17 cellular contexts compared by ENCODE assay signal in the genomic region with DNA sequence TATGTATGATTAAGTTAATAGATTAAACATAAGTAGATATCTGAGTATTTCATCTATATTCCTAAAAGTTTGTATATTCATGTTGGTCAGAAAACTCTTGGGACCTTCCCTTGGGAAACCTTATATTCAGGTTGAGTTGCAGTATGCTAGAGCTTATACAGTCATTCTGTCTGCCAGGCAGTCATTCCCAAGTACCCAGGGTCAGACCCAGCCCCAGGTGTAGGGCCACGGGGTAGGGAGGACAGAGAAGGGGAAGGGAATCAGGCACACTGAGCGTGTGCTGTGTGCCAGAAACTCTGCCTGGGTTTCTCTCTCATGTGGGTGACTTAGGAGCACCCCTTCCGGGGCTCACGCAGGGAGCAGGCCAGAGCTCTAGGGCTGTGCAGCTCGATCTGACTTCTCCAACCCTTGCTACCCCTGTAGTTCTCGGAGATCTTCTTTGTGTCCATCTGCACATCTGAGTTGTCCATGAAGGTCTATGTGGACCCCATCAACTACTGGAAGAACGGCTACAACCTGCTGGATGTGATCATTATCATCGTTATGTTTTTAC. TPM values are rescaled to one million over a fixed set of nuclear protein-coding genes. Genes with fewer than 3 reads are reported as not detected.
DNase-seq lines count a peak whose midpoint lies in the region; ATAC-seq and TF ChIP-seq lines count a peak whose summit lies in the region.
"Had no signal": no experiment of that assay in that cellular context is flagged by ENCODE, and none has a peak within 500 bp of the region (broad histone marks: within the 10 kb centered on the region; RNA-seq: fewer than 3 reads in every experiment).

No MANE protein-coding gene starts in this region.

- H3K4me1 Mint-ChIP-seq in stimulated activated naive CD8-positive, alpha-beta T cell treated with anti-CD3 and anti-CD28 coated beads, Interleukin-15, amount 100 ng/mL, for 72 hours, result no peaks in the 10 kb centered on the region
- no peaks in the 10 kb centered on the region for H3K4me1 Mint-ChIP-seq in activated T-helper 1 cell treated with anti-CD3 and anti-CD28 coated beads, Interleukin-12 subunit alpha, Interleukin-12 subunit beta, Interleukin-2, Interleukin-4 antibody, amounts not matched to agents 30 ng/mL and 10 ng/mL and 1 ng/mL, durations not matched to agents 14 hours and 24 hours and 36 hours (ENCODE audit: low read depth)
- H3K4me1 Mint-ChIP-seq: CD4-positive, CD25-positive, alpha-beta regulatory T cell; GM23338 had no signal

- H3K9me3 Mint-ChIP-seq in stimulated activated naive CD8-positive, alpha-beta T cell treated with anti-CD3 and anti-CD28 coated beads, Interleukin-15, amount 100 ng/mL, for 72 hours, result no peaks in the 10 kb centered on the region
- H3K9me3 Mint-ChIP-seq in activated T-helper 1 cell treated with anti-CD3 and anti-CD28 coated beads, Interleukin-12 subunit alpha, Interleukin-12 subunit beta, Interleukin-2, Interleukin-4 antibody, amounts not matched to agents 30 ng/mL and 10 ng/mL and 1 ng/mL, durations not matched to agents 14 hours and 24 hours and 36 hours, result no peaks in the 10 kb centered on the region

- H3K79me2 ChIP-seq in osteoblast (ENCODE audit: insufficient read depth, low read length), result no peaks in the 10 kb centered on the region

- no peak for TF ChIP-seq POLR2A in thyroid gland (IDR thresholded peaks at IDR 0.05)

- H3K4me3 Mint-ChIP-seq in stimulated activated naive CD8-positive, alpha-beta T cell treated with anti-CD3 and anti-CD28 coated beads, Interleukin-15, amount 100 ng/mL, for 72 hours, result no peak overlapping the region
- H3K4me3 Mint-ChIP-seq in activated T-helper 1 cell treated with anti-CD3 and anti-CD28 coated beads, Interleukin-12 subunit alpha, Interleukin-12 subunit beta, Interleukin-2, Interleukin-4 antibody, amounts not matched to agents 30 ng/mL and 10 ng/mL and 1 ng/mL, durations not matched to agents 14 hours and 24 hours and 36 hours, result no peak overlapping the region
- H3K4me3 Mint-ChIP-seq: CD4-positive, CD25-positive, alpha-beta regulatory T cell; GM23338; H9; HFFc6 had no signal

- H3K4me2 ChIP-seq in osteoblast (ENCODE audit: insufficient read depth, low read length), result no peak overlapping the region
- H3K4me2 ChIP-seq: GM23338 had no signal

- intact Hi-C loops in activated T-helper 1 cell treated with anti-CD3 and anti-CD28 coated beads, Interleukin-12 subunit alpha, Interleukin-12 subunit beta, Interleukin-2, Interleukin-4 antibody, amounts not matched to agents 30 ng/mL and 10 ng/mL and 1 ng/mL, durations not matched to agents 14 hours and 24 hours and 36 hours (cut with micrococcal nuclease), result no loop called here
- intact Hi-C loops in thyroid gland (cut with DNase I), result no loop called here

- no peaks in the 10 kb centered on the region for H3K27me3 Mint-ChIP-seq in stimulated activated naive CD8-positive, alpha-beta T cell treated with anti-CD3 and anti-CD28 coated beads, Interleukin-15, amount 100 ng/mL, for 72 hours
- H3K27me3 Mint-ChIP-seq in activated T-helper 1 cell treated with anti-CD3 and anti-CD28 coated beads, Interleukin-12 subunit alpha, Interleukin-12 subunit beta, Interleukin-2, Interleukin-4 antibody, amounts not matched to agents 30 ng/mL and 10 ng/mL and 1 ng/mL, durations not matched to agents 14 hours and 24 hours and 36 hours (ENCODE audit: insufficient read depth), result peaks cover 7% of the 10 kb centered on the region

- WGBS in thyroid gland, 2 donors, result 83 to 91% methylated on average over 7 to 8 of the region's 8 CpGs

- no peaks in the 10 kb centered on the region for H3K36me3 Mint-ChIP-seq in activated T-helper 1 cell treated with anti-CD3 and anti-CD28 coated beads, Interleukin-12 subunit alpha, Interleukin-12 subunit beta, Interleukin-2, Interleukin-4 antibody, amounts not matched to agents 30 ng/mL and 10 ng/mL and 1 ng/mL, durations not matched to agents 14 hours and 24 hours and 36 hours (ENCODE audit: low read depth)
- H3K36me3 Mint-ChIP-seq: CD4-positive, CD25-positive, alpha-beta regulatory T cell had no signal

- no peak overlapping the region for H3K27ac Mint-ChIP-seq in stimulated activated naive CD8-positive, alpha-beta T cell treated with anti-CD3 and anti-CD28 coated beads, Interleukin-15, amount 100 ng/mL, for 72 hours
- no peak overlapping the region for H3K27ac Mint-ChIP-seq in activated T-helper 1 cell treated with anti-CD3 and anti-CD28 coated beads, Interleukin-12 subunit alpha, Interleukin-12 subunit beta, Interleukin-2, Interleukin-4 antibody, amounts not matched to agents 30 ng/mL and 10 ng/mL and 1 ng/mL, durations not matched to agents 14 hours and 24 hours and 36 hours
- H3K27ac Mint-ChIP-seq: CD4-positive, CD25-positive, alpha-beta regulatory T cell; GM23338; H9; HFFc6 had no signal

- no peaks in the 10 kb centered on the region for H3K9me3 ChIP-seq in osteoblast (ENCODE audit: low read depth, low read length)
- H3K9me3 ChIP-seq in thyroid gland, result no peaks in the 10 kb centered on the region

- H3K36me3 ChIP-seq in osteoblast (ENCODE audit: insufficient read depth, low read length) (no peaks in the 10 kb centered on the region), thyroid gland (no peaks in the 10 kb centered on the region)

- no peak for DNase-seq in stimulated activated naive CD8-positive, alpha-beta T cell treated with anti-CD3 and anti-CD28 coated beads, Interleukin-15, Interleukin-2, amounts not matched to agents 100 U/mL and 50 U/mL, for 24 hours
- DNase-seq in stimulated activated naive CD8-positive, alpha-beta T cell treated with anti-CD3 and anti-CD28 coated beads, Interleukin-15, amount 100 ng/mL, for 72 hours, result no peak
- DNase-seq in iPS-NIHi11 (ENCODE audit: low spot score), result peak; percentile 4
- DNase-seq in osteoblast (ENCODE audit: insufficient read length, low spot score, missing footprints), result peak; percentile 18
- DNase-seq in activated T-helper 1 cell treated with anti-CD3 and anti-CD28 coated beads, Interleukin-12 subunit alpha, Interleukin-12 subunit beta, Interleukin-2, Interleukin-4 antibody, amounts not matched to agents 30 ng/mL and 10 ng/mL and 1 ng/mL, durations not matched to agents 14 hours and 24 hours and 36 hours (ENCODE audit: low spot score), result no peak
- DNase-seq in HCEC 1CT, result no peak
- no peak for DNase-seq in thyroid gland
- DNase-seq: 8988T; ACHN; CD4-positive, CD25-positive, alpha-beta regulatory T cell; DMS 273 treated with DMSO at 0.1 percent for 48 hours; H9; HFFc6 had no signal

- H3K27ac ChIP-seq in osteoblast (ENCODE audit: low read depth, low read length) (no peak overlapping the region), thyroid gland (no peak overlapping the region)
- H3K27ac ChIP-seq: BLaER1 treated with 17β-estradiol and CSF1 and Interleukin-3, amounts not matched to agents 10 nM and 100 nM had no signal

- peak; percentile 32 for ATAC-seq in stimulated activated naive CD8-positive, alpha-beta T cell treated with anti-CD3 and anti-CD28 coated beads, Interleukin-15, Interleukin-2, amounts not matched to agents 100 U/mL and 50 U/mL, for 24 hours
- no peak for ATAC-seq in stimulated activated naive CD8-positive, alpha-beta T cell treated with anti-CD3 and anti-CD28 coated beads, Interleukin-15, amount 100 ng/mL, for 72 hours
- ATAC-seq: GM12878, GM23338, HepG2 had no signal

- no peaks in the 10 kb centered on the region for H4K20me1 ChIP-seq in osteoblast (ENCODE audit: insufficient read depth, low read length)
- H4K20me1 ChIP-seq: BLaER1 treated with 17β-estradiol and CSF1 and Interleukin-3, amounts not matched to agents 10 nM and 100 nM had no signal

- TF ChIP-seq CTCF in osteoblast (IDR thresholded peaks at IDR 0.05; ENCODE audit: extremely low read depth, low read depth, low read length) (no peak), thyroid gland (IDR thresholded peaks at IDR 0.05) (no peak)

- H3K4me3 ChIP-seq in osteoblast (ENCODE audit: insufficient read depth, low read length) (no peak overlapping the region), thyroid gland (replicated peaks in 1 of 3) (no peak overlapping the region)
- H3K4me3 ChIP-seq: BLaER1 treated with 17β-estradiol and CSF1 and Interleukin-3, amounts not matched to agents 10 nM and 100 nM; GM12878; GM23338 had no signal

- no peaks in the 10 kb centered on the region for H3K27me3 ChIP-seq in osteoblast (ENCODE audit: insufficient read depth, low read length)
- no peaks in the 10 kb centered on the region for H3K27me3 ChIP-seq in thyroid gland
- H3K27me3 ChIP-seq: BLaER1 treated with 17β-estradiol and CSF1 and Interleukin-3, amounts not matched to agents 10 nM and 100 nM had no signal

- no peak overlapping the region for H2AFZ ChIP-seq in osteoblast (ENCODE audit: low read length)
- H2AFZ ChIP-seq: GM23338 had no signal

- no peaks in the 10 kb centered on the region for H3K4me1 ChIP-seq in osteoblast (ENCODE audit: insufficient read depth, low read length)
- H3K4me1 ChIP-seq in thyroid gland, result no peaks in the 10 kb centered on the region

RNA-seq across cellular contexts. Expression of gene CATSPER3, which starts 28.2 kb away (rescaled TPM):
- total RNA-seq in osteoblast (0.29 and 0.36 TPM in 2 replicates), thyroid gland (under 1 TPM in 1 of 4 donors, not detected in 3; 0.56 TPM)
- 0.41 and 0.81 TPM in 2 replicates for total RNA-seq in activated T-helper 1 cell treated with anti-CD3 and anti-CD28 coated beads, Interleukin-12 subunit alpha, Interleukin-12 subunit beta, Interleukin-2, Interleukin-4 antibody, amounts not matched to agents 30 ng/mL and 10 ng/mL and 1 ng/mL, durations not matched to agents 14 hours and 24 hours and 36 hours
- total RNA-seq: GM23338 had no signal

RNA-seq across cellular contexts. Expression of gene PITX1, which starts 38.1 kb away (rescaled TPM):
- total RNA-seq in osteoblast (8.3 and 9.8 TPM in 2 replicates), thyroid gland (under 1 TPM in 2 of 4 donors, not detected in 2; 0.13 to 0.44 TPM)
- 0.71 and 1.1 TPM in 2 replicates for total RNA-seq in activated T-helper 1 cell treated with anti-CD3 and anti-CD28 coated beads, Interleukin-12 subunit alpha, Interleukin-12 subunit beta, Interleukin-2, Interleukin-4 antibody, amounts not matched to agents 30 ng/mL and 10 ng/mL and 1 ng/mL, durations not matched to agents 14 hours and 24 hours and 36 hours
- total RNA-seq: CD4-positive, CD25-positive, alpha-beta regulatory T cell; GM23338; H9 had no signal

Comparison
In these comparisons a context has a peak if more than half of its experiments do, and no peak if none do; other contexts are left out.
1. DNase-seq: peak in iPS-NIHi11 (single experiment) and osteoblast (single experiment); none in stimulated activated naive CD8-positive, alpha-beta T cell treated with anti-CD3 and anti-CD28 coated beads, Interleukin-15, Interleukin-2, amounts not matched to agents 100 U/mL and 50 U/mL, for 24 hours (single experiment), stimulated activated naive CD8-positive, alpha-beta T cell treated with anti-CD3 and anti-CD28 coated beads, Interleukin-15, amount 100 ng/mL, for 72 hours (0 of 2), activated T-helper 1 cell treated with anti-CD3 and anti-CD28 coated beads, Interleukin-12 subunit alpha, Interleukin-12 subunit beta, Interleukin-2, Interleukin-4 antibody, amounts not matched to agents 30 ng/mL and 10 ng/mL and 1 ng/mL, durations not matched to agents 14 hours and 24 hours and 36 hours (single experiment), HCEC 1CT (single experiment) and thyroid gland (0 of 2).